In the genomic region with DNA sequence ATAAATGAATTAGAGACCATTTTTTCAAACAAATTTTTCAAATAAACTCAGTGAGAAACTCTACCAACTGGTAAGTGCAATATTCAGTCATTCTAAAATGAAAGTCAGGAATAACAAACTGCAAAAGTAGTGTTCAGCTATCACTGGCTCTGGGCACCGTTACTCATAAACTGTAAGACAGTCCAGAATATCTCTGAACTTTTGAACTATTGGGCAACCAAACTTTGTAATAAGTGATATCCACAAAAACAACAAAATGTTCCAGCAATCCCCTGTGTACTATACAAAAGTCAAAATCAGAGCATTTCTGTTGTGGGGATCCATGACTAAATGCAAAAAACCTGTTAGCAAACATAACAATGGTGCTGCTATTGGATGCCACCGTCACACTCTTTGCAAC, we compare ENCODE assay signal across 23 cellular contexts. TPM values are rescaled to one million over a fixed set of nuclear protein-coding genes. Genes with fewer than 3 reads are reported as not detected.
DNase-seq lines count a peak whose midpoint lies in the region; ATAC-seq and TF ChIP-seq lines count a peak whose summit lies in the region.
"Had no signal": no experiment of that assay in that cellular context is flagged by ENCODE, and none has a peak within 500 bp of the region (broad histone marks: within the 10 kb centered on the region; RNA-seq: fewer than 3 reads in every experiment).

No MANE protein-coding gene starts in this region.

- no peaks in the 10 kb centered on the region for H3K27me3 ChIP-seq in uterus
- H3K27me3 ChIP-seq: foreskin keratinocyte had no signal

- no peak for TF ChIP-seq POLR2A in uterus (IDR thresholded peaks at IDR 0.05)

- H3K27ac ChIP-seq in uterus: no peak overlapping the region
- H3K27ac ChIP-seq: foreskin keratinocyte, parathyroid adenoma, RWPE1, skin epidermis had no signal

- no peak overlapping the region for H3K4me3 ChIP-seq in AG10803 (ENCODE audit: low read length)
- no peak overlapping the region for H3K4me3 ChIP-seq in fibroblast of the aortic adventitia (ENCODE audit: low read depth, low read length)
- no peak overlapping the region for H3K4me3 ChIP-seq in uterus
- H3K4me3 ChIP-seq: skin epidermis had no signal

- in situ Hi-C loops in GM13977 (cut with MboI; ENCODE audit: low pct_unique_long_range_greater_than_20kb, low sequenced_read_pairs, unreplicated experiment): no loop called here

- no peak for ATAC-seq in HG02763 (IDR thresholded peaks at IDR 0.05; ENCODE audit: unreplicated experiment)
- ATAC-seq: activated CD8-positive, alpha-beta T cell treated with anti-CD3 and anti-CD28 coated beads, Interleukin-2, amount 10 ng/mL, durations not matched to agents 7 days and 5 days; foreskin keratinocyte; naive thymus-derived CD8-positive, alpha-beta T cell had no signal

- intact Hi-C loops in uterus (cut with DNase I; ENCODE audit: low total_unique reads): no loop called here

- no peaks in the 10 kb centered on the region for H3K4me1 ChIP-seq in uterus
- H3K4me1 ChIP-seq: foreskin keratinocyte, parathyroid adenoma had no signal

- H3K9me3 ChIP-seq in uterus: no peaks in the 10 kb centered on the region

- DNase-seq in AG10803 (ENCODE audit: low read depth): peak; percentile 8
- DNase-seq in MV-4-11 (lab: John Stamatoyannopoulos, UW): peak; percentile 36
- DNase-seq in fibroblast of the aortic adventitia (ENCODE audit: low read depth): peak; percentile 64
- peak; percentile 6 for DNase-seq in myocyte (ENCODE audit: low read depth)
- DNase-seq in uterus: no peak
- DNase-seq in NCI-H1930 (lab: John Stamatoyannopoulos, UW): no peak
- no peak for DNase-seq in GM13977 (ENCODE audit: low spot score)
- DNase-seq: ACHN; activated CD8-positive, alpha-beta T cell treated with anti-CD3 and anti-CD28 coated beads, Interleukin-2, amount 10 ng/mL, durations not matched to agents 7 days and 5 days; activated naive CD4-positive, alpha-beta T cell; activated T-cell treated with anti-CD3 and anti-CD28 coated beads, Interleukin-2, amount 50 U/mL, for 24 hours; foreskin keratinocyte; GOT3; KG1; naive thymus-derived CD8-positive, alpha-beta T cell; NCI-H1092 treated with DMSO at 0.1 percent for 48 hours; NCI-H526 treated with DMSO at 0.1 percent for 48 hours; stimulated activated naive CD4-positive, alpha-beta T cell; T-helper 9 cell had no signal

- no peak for TF ChIP-seq CTCF in AG10803 (conservative IDR thresholded peaks at IDR 0.05; ENCODE audit: low read length)
- TF ChIP-seq CTCF in fibroblast of the aortic adventitia (IDR thresholded peaks at IDR 0.05; ENCODE audit: insufficient read depth, low read length): no peak
- TF ChIP-seq CTCF in uterus (IDR thresholded peaks at IDR 0.05): no peak
- TF ChIP-seq CTCF in GM13977 (IDR thresholded peaks at IDR 0.05; ENCODE audit: extremely low read depth, insufficient read depth, missing control alignments): no peak

- H3K36me3 ChIP-seq in uterus: no peaks in the 10 kb centered on the region

RNA-seq across cellular contexts. Expression of gene SLC25A12, which starts 56.3 kb away (rescaled TPM):
- total RNA-seq in fibroblast of the aortic adventitia (ENCODE audit: low replicate concordance) (17.1 and 23.0 TPM in 2 replicates), myocyte (25.3 and 32.3 TPM in 2 replicates), uterus (10 to 100 TPM; 25.9 to 69.4 (median 35.3) TPM)
- polyA plus RNA-seq in myocyte (2012): 13.6 TPM

Comparison
In these comparisons a context has a peak if more than half of its experiments do, and no peak if none do; other contexts are left out.
1. DNase-seq: peak in AG10803 (single experiment), MV-4-11 (single experiment), fibroblast of the aortic adventitia (single experiment) and myocyte (single experiment); none in uterus (0 of 2), NCI-H1930 (0 of 2) and GM13977 (single experiment).